19 cellular contexts compared by ENCODE assay signal in genomic region chr1:244087021-244087560, GRCh38. TPM values are rescaled to one million over a fixed set of nuclear protein-coding genes. Genes with fewer than 3 reads are reported as not detected.
DNase-seq lines count a peak whose midpoint lies in the region; ATAC-seq and TF ChIP-seq lines count a peak whose summit lies in the region.
"Had no signal": no experiment of that assay in that cellular context is flagged by ENCODE, and none has a peak within 500 bp of the region (broad histone marks: within the 10 kb centered on the region; RNA-seq: fewer than 3 reads in every experiment).

No MANE protein-coding gene starts in this region.

- H3K9me3 Mint-ChIP-seq in endothelial cell (ENCODE audit: unreplicated experiment) (no peaks in the 10 kb centered on the region), neural progenitor cell (peaks cover 3% of the 10 kb centered on the region)
- H3K9me3 Mint-ChIP-seq: CD8-positive, alpha-beta T cell; GM23338; H9 had no signal

- TF ChIP-seq CTCF in endothelial cell (IDR thresholded peaks at IDR 0.05; ENCODE audit: unreplicated experiment) (no peak), neural progenitor cell (IDR thresholded peaks at IDR 0.05) (no peak)

- H3K79me2 ChIP-seq in neural progenitor cell (ENCODE audit: low read depth), result no peaks in the 10 kb centered on the region

- peak; percentile 83 for DNase-seq in G401 (ENCODE audit: low spot score)
- DNase-seq in T-helper 17 cell, result no peak
- DNase-seq in endothelial cell (ENCODE audit: low spot score), result no peak
- DNase-seq in neural progenitor cell (ENCODE audit: low spot score), result no peak
- DNase-seq in T-helper 2 cell, result no peak
- DNase-seq in HK-2 (ENCODE audit: unreplicated experiment), result no peak
- no peak for DNase-seq in activated gamma-delta T cell treated with Interleukin-2 at 50 U/mL for 16 hours
- DNase-seq: Caco-2; CD4-positive, CD25-positive, alpha-beta regulatory T cell; CD8-positive, alpha-beta T cell; DMS153; DND-41; GDM1; H9 had no signal

- no peak overlapping the region for H3K27ac ChIP-seq in neural progenitor cell
- H3K27ac ChIP-seq: BLaER1, C4-2B had no signal

- H3K4me3 Mint-ChIP-seq in T-helper 17 cell, result peak overlapping the region; percentile 9
- peak overlapping the region; percentile 28 for H3K4me3 Mint-ChIP-seq in endothelial cell (ENCODE audit: unreplicated experiment)
- H3K4me3 Mint-ChIP-seq in neural progenitor cell, result no peak overlapping the region
- H3K4me3 Mint-ChIP-seq: CD4-positive, CD25-positive, alpha-beta regulatory T cell; CD8-positive, alpha-beta T cell; GM23338; H9 had no signal

- H3K27me3 Mint-ChIP-seq in T-helper 17 cell (peaks cover 39% of the 10 kb centered on the region), endothelial cell (ENCODE audit: unreplicated experiment) (peaks cover 14% of the 10 kb centered on the region), neural progenitor cell (ENCODE audit: insufficient read depth, low read depth) (peaks cover 9% of the 10 kb centered on the region)

- peaks cover 7% of the 10 kb centered on the region for H3K36me3 Mint-ChIP-seq in T-helper 17 cell (ENCODE audit: low read depth)
- peaks cover 3% of the 10 kb centered on the region for H3K36me3 Mint-ChIP-seq in endothelial cell (ENCODE audit: low read depth, unreplicated experiment)
- H3K36me3 Mint-ChIP-seq in neural progenitor cell, result no peaks in the 10 kb centered on the region
- H3K36me3 Mint-ChIP-seq: CD4-positive, CD25-positive, alpha-beta regulatory T cell; CD8-positive, alpha-beta T cell had no signal

- H3K4me2 ChIP-seq in neural progenitor cell, result no peak overlapping the region
- H3K4me2 ChIP-seq: BLaER1, GM23338 had no signal

- no peak overlapping the region for H2AFZ ChIP-seq in neural progenitor cell (replicated peaks)

- H4K20me1 ChIP-seq in neural progenitor cell (ENCODE audit: low read depth), result no peaks in the 10 kb centered on the region
- H4K20me1 ChIP-seq: BLaER1 had no signal

- no peak for ATAC-seq in T-helper 17 cell
- ATAC-seq: CD8-positive, alpha-beta T cell; GM12878; GM23338; HCT116 had no signal

- H3F3A ChIP-seq in neural progenitor cell (ENCODE audit: low read depth), result peaks cover 6% of the 10 kb centered on the region

- H3K4me1 ChIP-seq in neural progenitor cell, result peaks cover 6% of the 10 kb centered on the region

- H3K9ac ChIP-seq in neural progenitor cell, result no peak overlapping the region
- H3K9ac ChIP-seq: BLaER1 had no signal

- no peak overlapping the region for H3K4me3 ChIP-seq in neural progenitor cell
- H3K4me3 ChIP-seq: BLaER1, GM12878, GM23338 had no signal

- H3K36me3 ChIP-seq in neural progenitor cell, result no peaks in the 10 kb centered on the region
- H3K36me3 ChIP-seq: BLaER1 had no signal

- no peaks in the 10 kb centered on the region for H3K27me3 ChIP-seq in neural progenitor cell
- H3K27me3 ChIP-seq: BLaER1 had no signal

- H3K4me1 Mint-ChIP-seq in T-helper 17 cell (peaks cover 3% of the 10 kb centered on the region), endothelial cell (ENCODE audit: unreplicated experiment) (peaks cover 33% of the 10 kb centered on the region), neural progenitor cell (peaks cover 17% of the 10 kb centered on the region)
- H3K4me1 Mint-ChIP-seq: CD4-positive, CD25-positive, alpha-beta regulatory T cell had no signal

- in situ Hi-C loops in G401 (cut with HindIII; ENCODE audit: low sequenced_read_pairs), result no loop called here

- no peak overlapping the region for H3K27ac Mint-ChIP-seq in T-helper 17 cell
- peak overlapping the region; percentile 26 for H3K27ac Mint-ChIP-seq in endothelial cell (ENCODE audit: unreplicated experiment)
- peak overlapping the region; percentile 11 for H3K27ac Mint-ChIP-seq in neural progenitor cell
- H3K27ac Mint-ChIP-seq: CD8-positive, alpha-beta T cell; GM23338; H9 had no signal

- H3K9me3 ChIP-seq in T-helper 17 cell (ENCODE audit: control insufficient read depth, low read length, poor library complexity, severe bottlenecking) (no peaks in the 10 kb centered on the region), neural progenitor cell (ENCODE audit: low read depth) (no peaks in the 10 kb centered on the region)
- H3K9me3 ChIP-seq: Caco-2 had no signal

RNA-seq across cellular contexts. Expression of gene ZBTB18, which starts 36.0 kb away (rescaled TPM):
- total RNA-seq in G401 (2014; rRNA removed; shearing (Covaris generic)), result 0.74 and 3.1 TPM in 2 replicates
- 10 to 100 TPM; 26.3 to 29.1 TPM for total RNA-seq in T-helper 17 cell
- 21.7 TPM for total RNA-seq in endothelial cell (ENCODE audit: unreplicated experiment)
- 26.8 and 30.1 TPM in 2 replicates for total RNA-seq in neural progenitor cell (ENCODE audit: low replicate concordance)
